In the genomic region with DNA sequence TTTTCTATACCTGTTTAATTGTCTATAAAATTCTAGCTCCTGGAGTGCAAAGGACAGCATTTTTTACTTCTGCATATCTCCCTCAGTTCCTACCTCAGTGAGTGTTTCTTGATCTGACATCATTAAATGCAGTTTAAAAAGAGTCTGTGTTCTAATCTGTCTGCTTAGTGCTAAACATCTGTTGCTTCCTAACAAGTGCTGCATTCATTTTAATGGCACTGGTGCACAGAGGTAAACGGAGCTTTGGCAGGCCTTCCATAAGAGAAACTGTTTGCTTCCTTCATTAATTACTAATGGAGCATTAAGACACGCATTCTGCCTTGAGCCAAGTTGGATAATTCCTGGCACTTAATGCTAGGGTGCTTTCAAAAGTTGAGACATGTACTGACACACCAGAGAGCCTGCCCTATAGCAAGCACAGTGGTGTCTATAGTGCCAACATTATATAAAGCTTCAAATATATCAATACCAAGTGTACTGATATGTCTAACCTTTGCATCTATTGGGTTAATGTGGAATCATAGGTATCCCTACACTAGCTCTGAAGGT, we compare ENCODE assay signal across 32 cellular contexts. TPM values are rescaled to one million over a fixed set of nuclear protein-coding genes. Genes with fewer than 3 reads are reported as not detected.
DNase-seq lines count a peak whose midpoint lies in the region; ATAC-seq and TF ChIP-seq lines count a peak whose summit lies in the region.
"Had no signal": no experiment of that assay in that cellular context is flagged by ENCODE, and none has a peak within 500 bp of the region (broad histone marks: within the 10 kb centered on the region; RNA-seq: fewer than 3 reads in every experiment).

No MANE protein-coding gene starts in this region.

- no peak overlapping the region for H3K27ac Mint-ChIP-seq in endodermal cell
- H3K27ac Mint-ChIP-seq: activated naive CD4-positive, alpha-beta T cell treated with anti-CD3 and anti-CD28 coated beads, Interleukin-2, amount 50 U/mL, for 72 hours; HFFc6; IgD-negative memory B cell; nephron had no signal

- TF ChIP-seq CTCF in VCaP (conservative IDR thresholded peaks at IDR 0.05) (no peak), endodermal cell (conservative IDR thresholded peaks at IDR 0.05) (no peak)

- WGBS in mesenchymal stem cell = 88% methylated on average over 2 of the region's 2 CpGs
- WGBS in endodermal cell (ENCODE audit: insufficient coverage in 1 of 2, insufficient read length in 1 of 2), 2 experiments = 83 to 88% methylated on average over 2 of the region's 2 CpGs

- no peak overlapping the region for H4K91ac ChIP-seq in mesenchymal stem cell (ENCODE audit: low read length)

- no peak overlapping the region for H3K4ac ChIP-seq in mesenchymal stem cell (ENCODE audit: low read depth in 1 of 2, low read length in 2 of 2)

- H3K36me3 ChIP-seq in mesenchymal stem cell (ENCODE audit: control insufficient read depth in 1 of 2, insufficient read depth in 2 of 2, low read depth in 1 of 2, low read length in 2 of 2) (no peaks in the 10 kb centered on the region), endodermal cell (ENCODE audit: control insufficient read depth, insufficient read depth, low read length) (no peaks in the 10 kb centered on the region)
- H3K36me3 ChIP-seq: brain microvascular endothelial cell had no signal

- peaks cover 8% of the 10 kb centered on the region for H3K4me1 Mint-ChIP-seq in endodermal cell
- H3K4me1 Mint-ChIP-seq: IgD-negative memory B cell had no signal

- H3K27me3 ChIP-seq in mesenchymal stem cell (ENCODE audit: control insufficient read depth in 1 of 2, insufficient read depth in 1 of 2, low read length in 2 of 2) (no peaks in the 10 kb centered on the region), endodermal cell (ENCODE audit: control insufficient read depth, insufficient read depth, low read length, poor library complexity, severe bottlenecking) (no peaks in the 10 kb centered on the region)
- H3K27me3 ChIP-seq: brain microvascular endothelial cell, dorsolateral prefrontal cortex, testis had no signal

- no peaks in the 10 kb centered on the region for H3K79me1 ChIP-seq in mesenchymal stem cell (replicated peaks; ENCODE audit: low read length, poor library complexity, severe bottlenecking)

- no peak overlapping the region for H2AFZ ChIP-seq in mesenchymal stem cell (ENCODE audit: low read depth, low read length)

- H2BK12ac ChIP-seq in mesenchymal stem cell (ENCODE audit: low read length in 2 of 2) = no peak overlapping the region

- no peak overlapping the region for H2BK15ac ChIP-seq in mesenchymal stem cell (ENCODE audit: low read depth, poor library complexity, severe bottlenecking)

- H3K4me2 ChIP-seq in mesenchymal stem cell (ENCODE audit: low read length, poor library complexity, severe bottlenecking) = no peak overlapping the region

- H4K8ac ChIP-seq in mesenchymal stem cell (ENCODE audit: low read length) = no peak overlapping the region

- H3K9me3 ChIP-seq in mesenchymal stem cell (ENCODE audit: control insufficient read depth, low read length) = no peaks in the 10 kb centered on the region
- no peaks in the 10 kb centered on the region for H3K9me3 ChIP-seq in endodermal cell (ENCODE audit: control insufficient read depth, low read length)
- H3K9me3 ChIP-seq: testis had no signal

- H3K9me3 Mint-ChIP-seq in endodermal cell = no peaks in the 10 kb centered on the region
- H3K9me3 Mint-ChIP-seq: activated naive CD4-positive, alpha-beta T cell treated with anti-CD3 and anti-CD28 coated beads, Interleukin-2, amount 50 U/mL, for 72 hours; HFFc6; IgD-negative memory B cell; nephron had no signal

- H3K14ac ChIP-seq in mesenchymal stem cell (ENCODE audit: low read length in 2 of 2) = no peak overlapping the region

- H2AK5ac ChIP-seq in mesenchymal stem cell (ENCODE audit: low read length, severe bottlenecking) = peak overlapping the region; percentile 44

- no peak overlapping the region for H2BK120ac ChIP-seq in mesenchymal stem cell (ENCODE audit: low read depth, low read length)

- DNase-seq in DMS53 (lab: John Stamatoyannopoulos, UW) (peak; percentile 23), DMS53 treated with DMSO at 0.1 percent for 48 hours (lab: John Stamatoyannopoulos, UW; ENCODE audit: unreplicated experiment) (no peak), DMS79 treated with DMSO at 0.1 percent for 48 hours (lab: John Stamatoyannopoulos, UW) (peak; percentile 86), mesenchymal stem cell (no peak), endodermal cell (no peak)
- no peak for DNase-seq in stimulated activated CD4-positive, alpha-beta T cell treated with anti-CD3 and anti-CD28 coated beads, Interleukin-2, amount 100 ng/mL, for 24 hours
- DNase-seq: activated CD4-positive, alpha-beta T cell treated with anti-CD3 and anti-CD28 coated beads for 48 hours; activated effector memory CD4-positive, alpha-beta T cell treated with Interleukin-2 at 50 U/mL for 16 hours; amygdala; brain microvascular endothelial cell; dorsolateral prefrontal cortex; GOT3; HFFc6; hippocampal formation; left cardiac atrium; NCI-H2081; SHP77 treated with DMSO at 0.1 percent for 48 hours; small intestine; stimulated activated naive CD4-positive, alpha-beta T cell; T-helper 9 cell; testis had no signal

- H3K4me3 Mint-ChIP-seq in endodermal cell = no peak overlapping the region
- H3K4me3 Mint-ChIP-seq: CD14-positive monocyte, HFFc6, IgD-negative memory B cell, nephron had no signal

- ATAC-seq in GM21825 (IDR thresholded peaks at IDR 0.05; ENCODE audit: unreplicated experiment) = no peak
- ATAC-seq: activated naive CD4-positive, alpha-beta T cell treated with anti-CD3 and anti-CD28 coated beads, Interleukin-2, amount 50 U/mL, for 72 hours; left cardiac atrium; Panc1 had no signal

- H3K4me1 ChIP-seq in mesenchymal stem cell (ENCODE audit: control insufficient read depth, insufficient read depth, low read depth, low read length) = peaks cover 2% of the 10 kb centered on the region
- peaks cover 4% of the 10 kb centered on the region for H3K4me1 ChIP-seq in endodermal cell (ENCODE audit: control insufficient read depth, insufficient read depth, low read length)
- H3K4me1 ChIP-seq: testis had no signal

- H3K9ac ChIP-seq in mesenchymal stem cell (ENCODE audit: low read length) (no peak overlapping the region), endodermal cell (ENCODE audit: extremely low read depth, low read length, poor library complexity, severe bottlenecking) (no peak overlapping the region)

- H3K23ac ChIP-seq in mesenchymal stem cell (ENCODE audit: low read length in 2 of 2) = no peak overlapping the region

- no peaks in the 10 kb centered on the region for H3K36me3 Mint-ChIP-seq in endodermal cell (ENCODE audit: low read depth)
- H3K36me3 Mint-ChIP-seq: activated naive CD4-positive, alpha-beta T cell treated with anti-CD3 and anti-CD28 coated beads, Interleukin-2, amount 50 U/mL, for 72 hours; IgD-negative memory B cell had no signal

- H3K27ac ChIP-seq in VCaP = peak overlapping the region; percentile 73
- H3K27ac ChIP-seq in mesenchymal stem cell (ENCODE audit: low read length, poor library complexity, severe bottlenecking) = peak overlapping the region; percentile 23
- no peak overlapping the region for H3K27ac ChIP-seq in endodermal cell (ENCODE audit: low read depth, low read length)
- H3K27ac ChIP-seq: brain microvascular endothelial cell, testis had no signal

- H3K18ac ChIP-seq in mesenchymal stem cell (ENCODE audit: low read depth in 1 of 2, low read length in 2 of 2) = no peak overlapping the region

- peaks cover 7% of the 10 kb centered on the region for H3K27me3 Mint-ChIP-seq in endodermal cell (ENCODE audit: insufficient read depth)
- H3K27me3 Mint-ChIP-seq: IgD-negative memory B cell had no signal

- H3K4me3 ChIP-seq in mesenchymal stem cell (ENCODE audit: insufficient read depth in 1 of 2, low read depth in 1 of 2, low read length in 2 of 2) (no peak overlapping the region), endodermal cell (ENCODE audit: low read length) (no peak overlapping the region)
- H3K4me3 ChIP-seq: dorsolateral prefrontal cortex, lung, testis had no signal

- H2BK5ac ChIP-seq in mesenchymal stem cell (ENCODE audit: low read depth, low read length, poor library complexity, severe bottlenecking) = no peak overlapping the region

RNA-seq across cellular contexts. Expression of a gene that starts 34.7 kb away (rescaled TPM):
- 1.5 TPM for polyA plus RNA-seq in mesenchymal stem cell (2013, experiment 1 of 2)
- 2.4 TPM for polyA plus RNA-seq in mesenchymal stem cell (2013, experiment 2 of 2)
- total RNA-seq in endodermal cell = 10 to 100 TPM; 10.9 to 17.2 TPM
- polyA plus RNA-seq in endodermal cell (2013, experiment 1 of 2) = 14.9 TPM
- polyA plus RNA-seq in endodermal cell (2013, experiment 2 of 2) = 14.2 TPM
- polyA plus RNA-seq: CD14-positive monocyte, IgD-negative memory B cell had no signal

RNA-seq across cellular contexts. Expression of a gene that starts 41.6 kb away (rescaled TPM):
- polyA plus RNA-seq in mesenchymal stem cell (2013, experiment 1 of 2) = 20.7 TPM
- polyA plus RNA-seq in mesenchymal stem cell (2013, experiment 2 of 2) = 22.2 TPM
- total RNA-seq in endodermal cell = 1 to 10 TPM in 1 of 2 donors, under 1 TPM in 1; 0.62 to 2.7 TPM
- 28.6 TPM for polyA plus RNA-seq in endodermal cell (2013, experiment 1 of 2)
- 24.3 TPM for polyA plus RNA-seq in endodermal cell (2013, experiment 2 of 2)
- total RNA-seq: A172; activated CD8-positive, alpha-beta memory T cell treated with anti-CD3 and anti-CD28 coated beads for 36 hours; activated naive CD4-positive, alpha-beta T cell treated with anti-CD3 and anti-CD28 coated beads, Interleukin-2, amount 50 U/mL, for 72 hours; endothelial cell of umbilical vein had no signal
- polyA plus RNA-seq: CD14-positive monocyte, endothelial cell of umbilical vein, IgD-negative memory B cell had no signal

Comparison
In these comparisons a context has a peak if more than half of its experiments do, and no peak if none do; other contexts are left out.
1. DNase-seq: peak in DMS53 (single experiment) and DMS79 treated with DMSO at 0.1 percent for 48 hours (single experiment); none in DMS53 treated with DMSO at 0.1 percent for 48 hours (single experiment), mesenchymal stem cell (single experiment), stimulated activated CD4-positive, alpha-beta T cell treated with anti-CD3 and anti-CD28 coated beads, Interleukin-2, amount 100 ng/mL, for 24 hours (0 of 2) and endodermal cell (single experiment).